ENCODE assay signal across 18 cellular contexts in the genomic region with DNA sequence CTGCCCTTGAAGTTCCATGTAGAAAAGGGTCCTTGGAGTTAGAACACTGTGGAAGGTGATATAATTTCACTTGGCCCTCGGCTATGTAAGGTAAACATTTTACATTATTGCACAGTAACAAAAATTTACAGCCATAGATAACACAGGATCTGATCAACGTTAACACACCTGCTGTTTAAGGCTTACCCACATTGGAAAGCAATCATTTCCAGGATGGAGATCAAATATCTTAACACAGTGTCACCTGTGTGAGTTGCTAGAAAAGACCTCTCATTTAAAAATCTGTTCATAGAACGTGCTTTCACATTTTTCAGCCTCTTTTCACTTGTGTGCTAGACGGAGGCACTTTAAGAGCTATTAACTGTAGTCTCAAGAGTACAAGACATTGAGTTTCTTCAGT. TPM values are rescaled to one million over a fixed set of nuclear protein-coding genes. Genes with fewer than 3 reads are reported as not detected.
A peak's percentile ranks its signal among the peaks of the same experiment; 100 is the strongest.
DNase-seq lines count a peak whose midpoint lies in the region; TF ChIP-seq lines count a peak whose summit lies in the region.
"Had no signal": no experiment of that assay in that cellular context is flagged by ENCODE, and none has a peak within 500 bp of the region (broad histone marks: within the 10 kb centered on the region; RNA-seq: fewer than 3 reads in every experiment).

No MANE protein-coding gene starts in this region.

- CTCF ChIA-PET in HEK293 (lab: Yijun Ruan, JAX), result interaction anchor here (0.7 kb wide), 1 partner anchor 12 kb away, joined by 3 read pairs; no protein-coding TSS in a partner anchor

- peaks cover 3% of the 10 kb centered on the region for H3K4me1 ChIP-seq in BE2C
- peaks cover 5% of the 10 kb centered on the region for H3K4me1 ChIP-seq in HEK293 (ENCODE audit: control insufficient read depth, insufficient read depth, low read length)
- no peaks in the 10 kb centered on the region for H3K4me1 ChIP-seq in endodermal cell (ENCODE audit: control insufficient read depth, insufficient read depth, low read length)
- H3K4me1 ChIP-seq: HAP-1 had no signal

- 83 to 89% methylated on average over 2 to 4 of the region's 4 CpGs for WGBS in endodermal cell (ENCODE audit: insufficient coverage in 1 of 2, insufficient read length in 1 of 2), 2 experiments

- H3K4me1 Mint-ChIP-seq in endodermal cell (peaks cover 23% of the 10 kb centered on the region), neural crest cell (peaks cover 66% of the 10 kb centered on the region), mesothelial cell of epicardium (peaks cover 15% of the 10 kb centered on the region), progenitor cell of endocrine pancreas (ENCODE audit: low read depth) (peaks cover 12% of the 10 kb centered on the region)

- H3K4me3 Mint-ChIP-seq in endodermal cell, result peak overlapping the region; percentile 69
- H3K4me3 Mint-ChIP-seq in neural crest cell, result peak overlapping the region; percentile 98
- no peak overlapping the region for H3K4me3 Mint-ChIP-seq in mesothelial cell of epicardium
- H3K4me3 Mint-ChIP-seq in progenitor cell of endocrine pancreas (ENCODE audit: low read depth), result no peak overlapping the region

- H3K36me3 Mint-ChIP-seq in endodermal cell (ENCODE audit: low read depth), result no peaks in the 10 kb centered on the region
- no peaks in the 10 kb centered on the region for H3K36me3 Mint-ChIP-seq in neural crest cell (ENCODE audit: low read depth)
- no peaks in the 10 kb centered on the region for H3K36me3 Mint-ChIP-seq in mesothelial cell of epicardium
- no peaks in the 10 kb centered on the region for H3K36me3 Mint-ChIP-seq in progenitor cell of endocrine pancreas (ENCODE audit: insufficient read depth)
- H3K36me3 Mint-ChIP-seq: CD4-positive, CD25-positive, alpha-beta regulatory T cell had no signal

- in situ Hi-C loops in ACHN (cut with HindIII; ENCODE audit: low pct_ligation_motif_present, low pct_unique_long_range_greater_than_20kb, low sequenced_read_pairs), result no loop called here

- POLR2A ChIA-PET in HEK293 (lab: Yijun Ruan, JAX), result no interaction called here

- no peaks in the 10 kb centered on the region for H3K36me3 ChIP-seq in BE2C
- H3K36me3 ChIP-seq in HEK293 (ENCODE audit: control insufficient read depth in 2 of 2, insufficient read depth in 1 of 2, low read length in 2 of 2), result no peaks in the 10 kb centered on the region
- H3K36me3 ChIP-seq in endodermal cell (ENCODE audit: control insufficient read depth, insufficient read depth, low read length), result no peaks in the 10 kb centered on the region
- H3K36me3 ChIP-seq: HAP-1, Peyer's patch had no signal

- peak overlapping the region; percentile 85 for H3K4me3 ChIP-seq in BE2C (ENCODE audit: low read depth, low read length)
- H3K4me3 ChIP-seq in HEK293 (ENCODE audit: low read depth, low read length), result no peak overlapping the region
- H3K4me3 ChIP-seq in endodermal cell (ENCODE audit: low read length), result peak overlapping the region; percentile 17
- H3K4me3 ChIP-seq: HAP-1, K562 had no signal

- TF ChIP-seq CTCF in BE2C (IDR thresholded peaks at IDR 0.05; ENCODE audit: low read depth, low read length) (no peak), HEK293 (tag by site-specific recombination; IDR thresholded peaks at IDR 0.05) (no peak), endodermal cell (conservative IDR thresholded peaks at IDR 0.05) (no peak), neural crest cell (conservative IDR thresholded peaks at IDR 0.05) (no peak), mesothelial cell of epicardium (IDR thresholded peaks at IDR 0.05; ENCODE audit: unreplicated experiment) (no peak), progenitor cell of endocrine pancreas (IDR thresholded peaks at IDR 0.05; ENCODE audit: unreplicated experiment) (no peak)

- DNase-seq in BE2C (no peak), endodermal cell (no peak), neural crest cell (ENCODE audit: low read depth, low spot score) (no peak), mesothelial cell of epicardium (ENCODE audit: low spot score in 2 of 2, unreplicated experiment in 2 of 2) (no peak), progenitor cell of endocrine pancreas (ENCODE audit: low spot score, unreplicated experiment) (no peak), ACHN (no peak), NCI-H82 (lab: John Stamatoyannopoulos, UW) (no peak)
- DNase-seq: CD4-positive, CD25-positive, alpha-beta regulatory T cell; DMS53; NCI-H187; NCI-H2171 treated with DMSO at 0.1 percent for 48 hours; NCI-H446 treated with DMSO at 0.1 percent for 48 hours; NCI-H774; Peyer's patch had no signal

- H3K27me3 ChIP-seq in BE2C, result peaks cover 6% of the 10 kb centered on the region
- H3K27me3 ChIP-seq in endodermal cell (ENCODE audit: control insufficient read depth, insufficient read depth, low read length, poor library complexity, severe bottlenecking), result peaks cover 27% of the 10 kb centered on the region
- H3K27me3 ChIP-seq: Peyer's patch had no signal

- H3K27ac ChIP-seq in HEK293 (ENCODE audit: extremely low read depth, low read depth, low read length) (no peak overlapping the region), endodermal cell (ENCODE audit: low read depth, low read length) (no peak overlapping the region)

- no peaks in the 10 kb centered on the region for H3K9me3 Mint-ChIP-seq in endodermal cell
- H3K9me3 Mint-ChIP-seq in neural crest cell, result no peaks in the 10 kb centered on the region
- no peaks in the 10 kb centered on the region for H3K9me3 Mint-ChIP-seq in mesothelial cell of epicardium
- no peaks in the 10 kb centered on the region for H3K9me3 Mint-ChIP-seq in progenitor cell of endocrine pancreas (ENCODE audit: low read depth)

- no peak overlapping the region for H3K9ac ChIP-seq in endodermal cell (ENCODE audit: extremely low read depth, low read length, poor library complexity, severe bottlenecking)

- peaks cover 32% of the 10 kb centered on the region for H3K27me3 Mint-ChIP-seq in endodermal cell (ENCODE audit: insufficient read depth)
- peaks cover 8% of the 10 kb centered on the region for H3K27me3 Mint-ChIP-seq in neural crest cell (ENCODE audit: low read depth)
- peaks cover 50% of the 10 kb centered on the region for H3K27me3 Mint-ChIP-seq in mesothelial cell of epicardium (ENCODE audit: low read depth)
- H3K27me3 Mint-ChIP-seq in progenitor cell of endocrine pancreas, result peaks cover 47% of the 10 kb centered on the region

- H3K27ac Mint-ChIP-seq in endodermal cell (no peak overlapping the region), neural crest cell (ENCODE audit: unreplicated experiment) (peak overlapping the region; percentile 32), mesothelial cell of epicardium (no peak overlapping the region), progenitor cell of endocrine pancreas (no peak overlapping the region)
- H3K27ac Mint-ChIP-seq: CD4-positive, CD25-positive, alpha-beta regulatory T cell had no signal

- H3K9me3 ChIP-seq in BE2C (no peaks in the 10 kb centered on the region), HEK293 (ENCODE audit: control insufficient read depth, insufficient read depth, low read depth, low read length) (no peaks in the 10 kb centered on the region), endodermal cell (ENCODE audit: control insufficient read depth, low read length) (no peaks in the 10 kb centered on the region)
- H3K9me3 ChIP-seq: HAP-1 had no signal

TF ChIP-seq in HEK293, 187 proteins besides CTCF, POLR2A, EP300 and RAD21:
- TF ChIP-seq HOXC10 (CRISPR knock-in tag; IDR thresholded peaks at IDR 0.05), result no peak
- peak; percentile 36; the same call in 1 of the 2 replicates for TF ChIP-seq PRDM1 (tag by site-specific recombination; IDR thresholded peaks at IDR 0.05)
- TF ChIP-seq ZSCAN16 (tag by site-specific recombination; IDR thresholded peaks at IDR 0.05), result no peak
- no peak for TF ChIP-seq ZNF132 (tag by site-specific recombination; IDR thresholded peaks at IDR 0.05; ENCODE audit: borderline replicate concordance)
- 0 out of 2 replicates have a peak, but pooled peaks have one; percentile 56 for TF ChIP-seq SCRT1 (tag by site-specific recombination; IDR thresholded peaks at IDR 0.05; ENCODE audit: borderline replicate concordance)
- TF ChIP-seq, protein P1, sequence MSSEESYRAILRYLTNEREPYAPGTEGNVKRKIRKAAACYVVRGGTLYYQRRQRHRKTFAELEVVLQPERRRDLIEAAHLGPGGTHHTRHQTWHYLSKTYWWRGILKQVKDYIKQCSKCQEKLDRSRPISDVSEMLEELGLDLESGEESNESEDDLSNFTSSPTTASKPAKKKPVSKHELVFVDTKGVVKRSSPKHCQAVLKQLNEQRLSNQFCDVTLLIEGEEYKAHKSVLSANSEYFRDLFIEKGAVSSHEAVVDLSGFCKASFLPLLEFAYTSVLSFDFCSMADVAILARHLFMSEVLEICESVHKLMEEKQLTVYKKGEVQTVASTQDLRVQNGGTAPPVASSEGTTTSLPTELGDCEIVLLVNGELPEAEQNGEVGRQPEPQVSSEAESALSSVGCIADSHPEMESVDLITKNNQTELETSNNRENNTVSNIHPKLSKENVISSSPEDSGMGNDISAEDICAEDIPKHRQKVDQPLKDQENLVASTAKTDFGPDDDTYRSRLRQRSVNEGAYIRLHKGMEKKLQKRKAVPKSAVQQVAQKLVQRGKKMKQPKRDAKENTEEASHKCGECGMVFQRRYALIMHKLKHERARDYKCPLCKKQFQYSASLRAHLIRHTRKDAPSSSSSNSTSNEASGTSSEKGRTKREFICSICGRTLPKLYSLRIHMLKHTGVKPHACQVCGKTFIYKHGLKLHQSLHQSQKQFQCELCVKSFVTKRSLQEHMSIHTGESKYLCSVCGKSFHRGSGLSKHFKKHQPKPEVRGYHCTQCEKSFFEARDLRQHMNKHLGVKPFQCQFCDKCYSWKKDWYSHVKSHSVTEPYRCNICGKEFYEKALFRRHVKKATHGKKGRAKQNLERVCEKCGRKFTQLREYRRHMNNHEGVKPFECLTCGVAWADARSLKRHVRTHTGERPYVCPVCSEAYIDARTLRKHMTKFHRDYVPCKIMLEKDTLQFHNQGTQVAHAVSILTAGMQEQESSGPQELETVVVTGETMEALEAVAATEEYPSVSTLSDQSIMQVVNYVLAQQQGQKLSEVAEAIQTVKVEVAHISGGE (tag by site-specific recombination; conservative IDR thresholded peaks at IDR 0.05; ENCODE audit: low read depth), result no peak
- TF ChIP-seq BCL11A (tag by site-specific recombination; IDR thresholded peaks at IDR 0.05; ENCODE audit: low read depth), result no peak
- 0 out of 2 replicates have a peak, but pooled peaks have one; percentile 8 for TF ChIP-seq ZNF843 (tag by site-specific recombination; IDR thresholded peaks at IDR 0.05)
- TF ChIP-seq ZNF433 (tag by site-specific recombination; IDR thresholded peaks at IDR 0.05; ENCODE audit: low read depth), result no peak
- peak; percentile 13; the same call in 1 of the 2 replicates for TF ChIP-seq IKZF3 (tag by site-specific recombination; IDR thresholded peaks at IDR 0.05)
- TF ChIP-seq ZNF169 (tag by site-specific recombination; IDR thresholded peaks at IDR 0.05), result no peak

RNA-seq across cellular contexts. Expression of a gene that starts 1.9 kb away (rescaled TPM):
- polyA plus RNA-seq in BE2C (2012; ENCODE audit: insufficient read depth, insufficient read length, low read depth), result 12.4 TPM
- total RNA-seq in endodermal cell, result 1 to 10 TPM in 1 of 2 donors, under 1 TPM in 1; 0.31 to 1.5 TPM
- polyA plus RNA-seq in endodermal cell (2013, experiment 1 of 2), result 0.43 TPM
- polyA plus RNA-seq in endodermal cell (2013, experiment 2 of 2), result 0.29 TPM
- total RNA-seq in neural crest cell, result 10.3 and 10.9 TPM in 2 replicates
- 0.59 to 0.69 TPM (median 0.66 TPM) in 3 replicates for total RNA-seq in mesothelial cell of epicardium
- 0.31 TPM in 1 of 2 replicates, not detected in the other for total RNA-seq in progenitor cell of endocrine pancreas
- total RNA-seq: CD4-positive, CD25-positive, alpha-beta regulatory T cell; K562; Right ventricle myocardium inferior had no signal
- polyA plus RNA-seq: CD4-positive, CD25-positive, alpha-beta regulatory T cell; K562 had no signal

Comparison
In these comparisons a context has a peak if more than half of its experiments do, and no peak if none do; other contexts are left out.
1. H3K4me3 Mint-ChIP-seq: peak in endodermal cell (single experiment) and neural crest cell (single experiment); none in mesothelial cell of epicardium (single experiment) and progenitor cell of endocrine pancreas (single experiment).